ENCODE assay signal across 17 cellular contexts in genomic region chr1:107557095-107557494, GRCh38.
A peak's percentile ranks its signal among the peaks of the same experiment; 100 is the strongest.
DNase-seq lines count a peak whose midpoint lies in the region; ATAC-seq, FAIRE-seq and TF ChIP-seq lines count a peak whose summit lies in the region.
"Had no signal": no experiment of that assay in that cellular context is flagged by ENCODE, and none has a peak within 500 bp of the region (broad histone marks: within the 10 kb centered on the region; RNA-seq: fewer than 3 reads in every experiment).

No MANE protein-coding gene starts in this region.

- DNase-seq in RWPE2 (ENCODE audit: low spot score) (no peak), epithelial cell of esophagus (ENCODE audit: low read depth) (peak; percentile 81), foreskin keratinocyte (peak in 1 of 2 donors; percentile 58), RCC 7860 (ENCODE audit: low spot score) (no peak), DMS153 treated with DMSO at 0.1 percent for 48 hours (lab: John Stamatoyannopoulos, UW; ENCODE audit: unreplicated experiment) (no peak)
- DNase-seq: C1 segment of cervical spinal cord; Calu3; CD4-positive, alpha-beta memory T cell; COR-L47; DND-41; GM23248; H7; HFFc6 had no signal

- H3K4me1 ChIP-seq in RWPE2 (ENCODE audit: insufficient read depth, poor library complexity, severe bottlenecking) = no peaks in the 10 kb centered on the region
- peaks cover 17% of the 10 kb centered on the region for H3K4me1 ChIP-seq in foreskin keratinocyte

- no peak overlapping the region for H3K4me3 ChIP-seq in RWPE2 (ENCODE audit: severe bottlenecking)
- H3K4me3 ChIP-seq in epithelial cell of esophagus (ENCODE audit: low read length) = no peak overlapping the region
- H3K4me3 ChIP-seq: GM23248 had no signal

- ATAC-seq in RWPE2 (ENCODE audit: low read depth) (peak; percentile 44; the same call in 1 of the 3 replicates), foreskin keratinocyte (peak; percentile 65), GM21381 (IDR thresholded peaks at IDR 0.05; ENCODE audit: unreplicated experiment) (no peak)

- TF ChIP-seq CTCF in RWPE2 (IDR thresholded peaks at IDR 0.05; ENCODE audit: poor library complexity, severe bottlenecking) (no peak), epithelial cell of esophagus (IDR thresholded peaks at IDR 0.05; ENCODE audit: insufficient read depth, low read depth, low read length, missing control alignments) (no peak), foreskin keratinocyte (conservative IDR thresholded peaks at IDR 0.05) (no peak)

- no peak for FAIRE-seq in RCC 7860 (lab: Jason Lieb, UNC)
- FAIRE-seq: G401.6, GM12892, H1 had no signal

- no peak overlapping the region for H3K27ac ChIP-seq in RWPE2 (ENCODE audit: poor library complexity, severe bottlenecking)
- H3K27ac ChIP-seq in foreskin keratinocyte = no peak overlapping the region
- H3K27ac ChIP-seq: GM23248 had no signal

- H3K9me3 ChIP-seq in RWPE2 (ENCODE audit: severe bottlenecking) = no peaks in the 10 kb centered on the region

- H3K27me3 ChIP-seq in RWPE2 (ENCODE audit: insufficient read depth, poor library complexity, severe bottlenecking) (no peaks in the 10 kb centered on the region), foreskin keratinocyte (no peaks in the 10 kb centered on the region)

- H3K36me3 ChIP-seq in RWPE2 (ENCODE audit: low read depth) = no peaks in the 10 kb centered on the region
